8 cellular contexts compared by ENCODE assay signal in genomic region chr5:133025804-133026663, GRCh38. TPM values are rescaled to one million over a fixed set of nuclear protein-coding genes. Genes with fewer than 3 reads are reported as not detected.
A peak's percentile ranks its signal among the peaks of the same experiment; 100 is the strongest.
DNase-seq lines count a peak whose midpoint lies in the region; ATAC-seq and TF ChIP-seq lines count a peak whose summit lies in the region.

Gene ZCCHC10 (minus strand): TSS chr5:133026549. CDS start chr5:133026537, 12 bp downstream.

- H3K27me3 ChIP-seq in spleen (replicated peaks in 1 of 7) = no peaks in the 10 kb centered on the region

- 0 to 1% (median 1%) methylated on average over 32 to 53 of the region's 53 CpGs for WGBS in spleen, 5 donors

- TF ChIP-seq POLR2A in spleen (IDR thresholded peaks at IDR 0.05) = peak in 1 of 3 donors; percentile 15

- ATAC-seq in GM19025 (IDR thresholded peaks at IDR 0.05; ENCODE audit: low read depth, unreplicated experiment) (peak; percentile 95), HG03280 (IDR thresholded peaks at IDR 0.05; ENCODE audit: unreplicated experiment) (peak; percentile 96)

- no peaks in the 10 kb centered on the region for H3K9me3 ChIP-seq in spleen

- peak within 1 kb of the TSS; percentile 57 to 97 (median 86) for H3K4me3 ChIP-seq in spleen

- peaks cover 0 to 28% (median 9%) of the 10 kb centered on the region in 6 donors for H3K36me3 ChIP-seq in spleen

- H3K4me1 ChIP-seq in spleen = peaks cover 0 to 48% (median 29%) of the 10 kb centered on the region in 6 donors

- H3K27ac ChIP-seq in caudate nucleus (ENCODE audit: low read depth, low read length) (peak within 1 kb of the TSS; percentile 84), spleen (peak within 1 kb of the TSS; percentile 88 to 98 (median 94))

- DNase-seq in AG08396 (ENCODE audit: low spot score) = peak; percentile 92
- DNase-seq in NCI-H345 treated with DMSO at 0.1 percent for 48 hours (lab: John Stamatoyannopoulos, UW; ENCODE audit: unreplicated experiment) = peak; percentile 82
- DNase-seq in activated CD4-positive, CD25-positive, alpha-beta regulatory T cell (lab: John Stamatoyannopoulos, UW) = peak; percentile 75 to 82 (median 80)
- DNase-seq in caudate nucleus (lab: John Stamatoyannopoulos, UW) = peak in 60 of 61 donors; percentile 40 to 95 (median 85)
- peak; percentile 92 for DNase-seq in inferior parietal cortex (ENCODE audit: extremely low spot score)
- DNase-seq in spleen = peak; percentile 98

- no peak for TF ChIP-seq CTCF in spleen (IDR thresholded peaks at IDR 0.05 in 8 of 11, conservative IDR thresholded peaks at IDR 0.05 in 3 of 11)

- intact Hi-C loops in spleen (cut with DNase I; ENCODE audit: low total_unique reads) = no loop called here

RNA-seq across cellular contexts. Expression of gene ZCCHC10, which starts in this region (rescaled TPM):
- 10 to 100 TPM; 16.2 to 26.1 (median 17.1) TPM for total RNA-seq in spleen
- 10 to 100 TPM; 28.6 to 34.5 (median 34.2) TPM for polyA plus RNA-seq in spleen

Comparison
In these comparisons a context has a peak if more than half of its experiments do, and no peak if none do; other contexts are left out.
1. Peak in every context shown above with its lines: DNase-seq, ATAC-seq, H3K4me3 ChIP-seq and H3K27ac ChIP-seq.